In the genomic region with DNA sequence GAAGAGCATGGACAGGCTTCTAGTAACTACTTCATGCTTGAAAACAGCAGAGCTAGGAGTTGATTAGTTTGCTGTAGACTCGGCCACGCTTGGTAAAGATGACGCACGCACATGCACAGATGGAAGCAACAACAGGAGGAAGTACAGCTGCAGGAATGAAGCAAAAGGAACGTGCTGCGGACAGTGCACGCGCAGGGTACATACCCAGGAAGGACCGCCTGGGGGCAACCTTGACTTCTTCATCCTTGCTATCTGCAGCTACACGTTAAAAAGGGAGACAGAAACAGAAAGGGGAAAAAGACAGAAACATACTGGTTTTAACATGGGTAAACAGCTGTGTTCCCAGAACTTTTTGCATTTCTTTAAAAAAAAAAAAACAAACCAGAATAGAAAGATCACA, we compare ENCODE assay signal across 1 cellular context.
TF ChIP-seq lines count a peak whose summit lies in the region.

No MANE protein-coding gene starts in this region.

TF ChIP-seq in HepG2, 621 proteins besides CTCF, POLR2A, EP300 and RAD21 (continued from another document and continues in another):
- TF ChIP-seq, protein P1, sequence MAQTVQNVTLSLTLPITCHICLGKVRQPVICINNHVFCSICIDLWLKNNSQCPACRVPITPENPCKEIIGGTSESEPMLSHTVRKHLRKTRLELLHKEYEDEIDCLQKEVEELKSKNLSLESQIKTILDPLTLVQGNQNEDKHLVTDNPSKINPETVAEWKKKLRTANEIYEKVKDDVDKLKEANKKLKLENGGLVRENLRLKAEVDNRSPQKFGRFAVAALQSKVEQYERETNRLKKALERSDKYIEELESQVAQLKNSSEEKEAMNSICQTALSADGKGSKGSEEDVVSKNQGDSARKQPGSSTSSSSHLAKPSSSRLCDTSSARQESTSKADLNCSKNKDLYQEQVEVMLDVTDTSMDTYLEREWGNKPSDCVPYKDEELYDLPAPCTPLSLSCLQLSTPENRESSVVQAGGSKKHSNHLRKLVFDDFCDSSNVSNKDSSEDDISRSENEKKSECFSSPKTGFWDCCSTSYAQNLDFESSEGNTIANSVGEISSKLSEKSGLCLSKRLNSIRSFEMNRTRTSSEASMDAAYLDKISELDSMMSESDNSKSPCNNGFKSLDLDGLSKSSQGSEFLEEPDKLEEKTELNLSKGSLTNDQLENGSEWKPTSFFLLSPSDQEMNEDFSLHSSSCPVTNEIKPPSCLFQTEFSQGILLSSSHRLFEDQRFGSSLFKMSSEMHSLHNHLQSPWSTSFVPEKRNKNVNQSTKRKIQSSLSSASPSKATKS (CRISPR knock-in tag; IDR thresholded peaks at IDR 0.05): no peak
- TF ChIP-seq PPARG (CRISPR knock-in tag; conservative IDR thresholded peaks at IDR 0.05): no peak; the same call in 1 of the 2 replicates
- no peak for TF ChIP-seq ZNF7 (CRISPR knock-in tag; IDR thresholded peaks at IDR 0.05)
- no peak for TF ChIP-seq ZFP62 (CRISPR knock-in tag; IDR thresholded peaks at IDR 0.05)
- TF ChIP-seq ZBTB7B (CRISPR knock-in tag; IDR thresholded peaks at IDR 0.05): 0 out of 2 replicates have a peak, but pooled peaks have one; percentile 26
- TF ChIP-seq FOXK1 (CRISPR knock-in tag; IDR thresholded peaks at IDR 0.05; ENCODE audit: borderline replicate concordance, low read depth): 0 out of 2 replicates have a peak, but pooled peaks have one; percentile 18
- no peak for TF ChIP-seq MIER2 (CRISPR knock-in tag; IDR thresholded peaks at IDR 0.05)
- no peak for TF ChIP-seq ZNF33A (CRISPR knock-in tag; IDR thresholded peaks at IDR 0.05; ENCODE audit: borderline replicate concordance)
- no peak for TF ChIP-seq ZNF547 (CRISPR knock-in tag; IDR thresholded peaks at IDR 0.05)
- TF ChIP-seq, protein P2, sequence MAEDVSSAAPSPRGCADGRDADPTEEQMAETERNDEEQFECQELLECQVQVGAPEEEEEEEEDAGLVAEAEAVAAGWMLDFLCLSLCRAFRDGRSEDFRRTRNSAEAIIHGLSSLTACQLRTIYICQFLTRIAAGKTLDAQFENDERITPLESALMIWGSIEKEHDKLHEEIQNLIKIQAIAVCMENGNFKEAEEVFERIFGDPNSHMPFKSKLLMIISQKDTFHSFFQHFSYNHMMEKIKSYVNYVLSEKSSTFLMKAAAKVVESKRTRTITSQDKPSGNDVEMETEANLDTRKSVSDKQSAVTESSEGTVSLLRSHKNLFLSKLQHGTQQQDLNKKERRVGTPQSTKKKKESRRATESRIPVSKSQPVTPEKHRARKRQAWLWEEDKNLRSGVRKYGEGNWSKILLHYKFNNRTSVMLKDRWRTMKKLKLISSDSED (CRISPR knock-in tag; IDR thresholded peaks at IDR 0.05): no peak
- TF ChIP-seq, protein P3, sequence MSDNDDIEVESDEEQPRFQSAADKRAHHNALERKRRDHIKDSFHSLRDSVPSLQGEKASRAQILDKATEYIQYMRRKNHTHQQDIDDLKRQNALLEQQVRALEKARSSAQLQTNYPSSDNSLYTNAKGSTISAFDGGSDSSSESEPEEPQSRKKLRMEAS (IDR thresholded peaks at IDR 0.05): peak; percentile 82
- no peak for TF ChIP-seq HOXA7 (CRISPR knock-in tag; IDR thresholded peaks at IDR 0.05)
- TF ChIP-seq, protein P4, sequence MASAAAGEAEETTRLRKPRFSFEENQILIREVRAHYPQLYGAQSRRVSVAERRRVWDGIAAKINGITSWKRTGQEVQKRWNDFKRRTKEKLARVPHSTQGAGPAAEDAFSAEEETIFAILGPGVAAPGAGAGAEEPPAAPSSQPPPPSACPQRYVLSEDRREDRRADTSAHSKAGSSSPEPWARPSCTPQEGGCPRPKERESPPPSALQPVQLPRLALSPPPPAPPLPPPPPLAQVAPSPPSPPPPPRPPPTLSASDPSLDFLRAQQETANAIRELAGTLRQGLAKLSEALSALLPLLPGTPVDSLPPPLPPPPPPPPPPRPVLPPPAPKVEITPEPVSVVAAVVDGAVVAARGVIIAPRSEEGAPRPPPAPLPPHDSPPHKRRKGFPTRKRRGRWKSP (CRISPR knock-in tag; IDR thresholded peaks at IDR 0.05): no peak
- TF ChIP-seq ZNF713 (CRISPR knock-in tag; IDR thresholded peaks at IDR 0.05): no peak
- TF ChIP-seq, protein P5, sequence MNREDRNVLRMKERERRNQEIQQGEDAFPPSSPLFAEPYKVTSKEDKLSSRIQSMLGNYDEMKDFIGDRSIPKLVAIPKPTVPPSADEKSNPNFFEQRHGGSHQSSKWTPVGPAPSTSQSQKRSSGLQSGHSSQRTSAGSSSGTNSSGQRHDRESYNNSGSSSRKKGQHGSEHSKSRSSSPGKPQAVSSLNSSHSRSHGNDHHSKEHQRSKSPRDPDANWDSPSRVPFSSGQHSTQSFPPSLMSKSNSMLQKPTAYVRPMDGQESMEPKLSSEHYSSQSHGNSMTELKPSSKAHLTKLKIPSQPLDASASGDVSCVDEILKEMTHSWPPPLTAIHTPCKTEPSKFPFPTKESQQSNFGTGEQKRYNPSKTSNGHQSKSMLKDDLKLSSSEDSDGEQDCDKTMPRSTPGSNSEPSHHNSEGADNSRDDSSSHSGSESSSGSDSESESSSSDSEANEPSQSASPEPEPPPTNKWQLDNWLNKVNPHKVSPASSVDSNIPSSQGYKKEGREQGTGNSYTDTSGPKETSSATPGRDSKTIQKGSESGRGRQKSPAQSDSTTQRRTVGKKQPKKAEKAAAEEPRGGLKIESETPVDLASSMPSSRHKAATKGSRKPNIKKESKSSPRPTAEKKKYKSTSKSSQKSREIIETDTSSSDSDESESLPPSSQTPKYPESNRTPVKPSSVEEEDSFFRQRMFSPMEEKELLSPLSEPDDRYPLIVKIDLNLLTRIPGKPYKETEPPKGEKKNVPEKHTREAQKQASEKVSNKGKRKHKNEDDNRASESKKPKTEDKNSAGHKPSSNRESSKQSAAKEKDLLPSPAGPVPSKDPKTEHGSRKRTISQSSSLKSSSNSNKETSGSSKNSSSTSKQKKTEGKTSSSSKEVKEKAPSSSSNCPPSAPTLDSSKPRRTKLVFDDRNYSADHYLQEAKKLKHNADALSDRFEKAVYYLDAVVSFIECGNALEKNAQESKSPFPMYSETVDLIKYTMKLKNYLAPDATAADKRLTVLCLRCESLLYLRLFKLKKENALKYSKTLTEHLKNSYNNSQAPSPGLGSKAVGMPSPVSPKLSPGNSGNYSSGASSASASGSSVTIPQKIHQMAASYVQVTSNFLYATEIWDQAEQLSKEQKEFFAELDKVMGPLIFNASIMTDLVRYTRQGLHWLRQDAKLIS (CRISPR knock-in tag; IDR thresholded peaks at IDR 0.05): 0 out of 2 replicates have a peak, but pooled peaks have one; percentile 14
- no peak for TF ChIP-seq MTA3 (CRISPR knock-in tag; IDR thresholded peaks at IDR 0.05)
- no peak for TF ChIP-seq ZEB1 (IDR thresholded peaks at IDR 0.05; ENCODE audit: insufficient replicate concordance, low read depth)
- TF ChIP-seq, protein P6, sequence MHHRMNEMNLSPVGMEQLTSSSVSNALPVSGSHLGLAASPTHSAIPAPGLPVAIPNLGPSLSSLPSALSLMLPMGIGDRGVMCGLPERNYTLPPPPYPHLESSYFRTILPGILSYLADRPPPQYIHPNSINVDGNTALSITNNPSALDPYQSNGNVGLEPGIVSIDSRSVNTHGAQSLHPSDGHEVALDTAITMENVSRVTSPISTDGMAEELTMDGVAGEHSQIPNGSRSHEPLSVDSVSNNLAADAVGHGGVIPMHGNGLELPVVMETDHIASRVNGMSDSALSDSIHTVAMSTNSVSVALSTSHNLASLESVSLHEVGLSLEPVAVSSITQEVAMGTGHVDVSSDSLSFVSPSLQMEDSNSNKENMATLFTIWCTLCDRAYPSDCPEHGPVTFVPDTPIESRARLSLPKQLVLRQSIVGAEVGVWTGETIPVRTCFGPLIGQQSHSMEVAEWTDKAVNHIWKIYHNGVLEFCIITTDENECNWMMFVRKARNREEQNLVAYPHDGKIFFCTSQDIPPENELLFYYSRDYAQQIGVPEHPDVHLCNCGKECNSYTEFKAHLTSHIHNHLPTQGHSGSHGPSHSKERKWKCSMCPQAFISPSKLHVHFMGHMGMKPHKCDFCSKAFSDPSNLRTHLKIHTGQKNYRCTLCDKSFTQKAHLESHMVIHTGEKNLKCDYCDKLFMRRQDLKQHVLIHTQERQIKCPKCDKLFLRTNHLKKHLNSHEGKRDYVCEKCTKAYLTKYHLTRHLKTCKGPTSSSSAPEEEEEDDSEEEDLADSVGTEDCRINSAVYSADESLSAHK (CRISPR knock-in tag; IDR thresholded peaks at IDR 0.05; ENCODE audit: borderline replicate concordance): no peak
- TF ChIP-seq, protein P7, sequence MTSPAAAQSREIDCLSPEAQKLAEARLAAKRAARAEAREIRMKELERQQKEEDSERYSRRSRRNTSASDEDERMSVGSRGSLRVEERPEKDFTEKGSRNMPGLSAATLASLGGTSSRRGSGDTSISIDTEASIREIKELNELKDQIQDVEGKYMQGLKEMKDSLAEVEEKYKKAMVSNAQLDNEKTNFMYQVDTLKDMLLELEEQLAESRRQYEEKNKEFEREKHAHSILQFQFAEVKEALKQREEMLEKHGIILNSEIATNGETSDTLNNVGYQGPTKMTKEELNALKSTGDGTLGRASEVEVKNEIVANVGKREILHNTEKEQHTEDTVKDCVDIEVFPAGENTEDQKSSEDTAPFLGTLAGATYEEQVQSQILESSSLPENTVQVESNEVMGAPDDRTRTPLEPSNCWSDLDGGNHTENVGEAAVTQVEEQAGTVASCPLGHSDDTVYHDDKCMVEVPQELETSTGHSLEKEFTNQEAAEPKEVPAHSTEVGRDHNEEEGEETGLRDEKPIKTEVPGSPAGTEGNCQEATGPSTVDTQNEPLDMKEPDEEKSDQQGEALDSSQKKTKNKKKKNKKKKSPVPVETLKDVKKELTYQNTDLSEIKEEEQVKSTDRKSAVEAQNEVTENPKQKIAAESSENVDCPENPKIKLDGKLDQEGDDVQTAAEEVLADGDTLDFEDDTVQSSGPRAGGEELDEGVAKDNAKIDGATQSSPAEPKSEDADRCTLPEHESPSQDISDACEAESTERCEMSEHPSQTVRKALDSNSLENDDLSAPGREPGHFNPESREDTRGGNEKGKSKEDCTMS (CRISPR knock-in tag; conservative IDR thresholded peaks at IDR 0.05): no peak
- 0 out of 2 replicates have a peak, but pooled peaks have one; percentile 25 for TF ChIP-seq GABPB1 (CRISPR knock-in tag; IDR thresholded peaks at IDR 0.05)
- TF ChIP-seq ZBTB3 (CRISPR knock-in tag; IDR thresholded peaks at IDR 0.05; ENCODE audit: borderline replicate concordance, low read depth): no peak
- TF ChIP-seq NR2F1 (CRISPR knock-in tag; IDR thresholded peaks at IDR 0.05): no peak
- TF ChIP-seq, protein P8, sequence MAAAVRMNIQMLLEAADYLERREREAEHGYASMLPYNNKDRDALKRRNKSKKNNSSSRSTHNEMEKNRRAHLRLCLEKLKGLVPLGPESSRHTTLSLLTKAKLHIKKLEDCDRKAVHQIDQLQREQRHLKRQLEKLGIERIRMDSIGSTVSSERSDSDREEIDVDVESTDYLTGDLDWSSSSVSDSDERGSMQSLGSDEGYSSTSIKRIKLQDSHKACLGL (CRISPR knock-in tag; IDR thresholded peaks at IDR 0.05): no peak
- TF ChIP-seq, protein P9, sequence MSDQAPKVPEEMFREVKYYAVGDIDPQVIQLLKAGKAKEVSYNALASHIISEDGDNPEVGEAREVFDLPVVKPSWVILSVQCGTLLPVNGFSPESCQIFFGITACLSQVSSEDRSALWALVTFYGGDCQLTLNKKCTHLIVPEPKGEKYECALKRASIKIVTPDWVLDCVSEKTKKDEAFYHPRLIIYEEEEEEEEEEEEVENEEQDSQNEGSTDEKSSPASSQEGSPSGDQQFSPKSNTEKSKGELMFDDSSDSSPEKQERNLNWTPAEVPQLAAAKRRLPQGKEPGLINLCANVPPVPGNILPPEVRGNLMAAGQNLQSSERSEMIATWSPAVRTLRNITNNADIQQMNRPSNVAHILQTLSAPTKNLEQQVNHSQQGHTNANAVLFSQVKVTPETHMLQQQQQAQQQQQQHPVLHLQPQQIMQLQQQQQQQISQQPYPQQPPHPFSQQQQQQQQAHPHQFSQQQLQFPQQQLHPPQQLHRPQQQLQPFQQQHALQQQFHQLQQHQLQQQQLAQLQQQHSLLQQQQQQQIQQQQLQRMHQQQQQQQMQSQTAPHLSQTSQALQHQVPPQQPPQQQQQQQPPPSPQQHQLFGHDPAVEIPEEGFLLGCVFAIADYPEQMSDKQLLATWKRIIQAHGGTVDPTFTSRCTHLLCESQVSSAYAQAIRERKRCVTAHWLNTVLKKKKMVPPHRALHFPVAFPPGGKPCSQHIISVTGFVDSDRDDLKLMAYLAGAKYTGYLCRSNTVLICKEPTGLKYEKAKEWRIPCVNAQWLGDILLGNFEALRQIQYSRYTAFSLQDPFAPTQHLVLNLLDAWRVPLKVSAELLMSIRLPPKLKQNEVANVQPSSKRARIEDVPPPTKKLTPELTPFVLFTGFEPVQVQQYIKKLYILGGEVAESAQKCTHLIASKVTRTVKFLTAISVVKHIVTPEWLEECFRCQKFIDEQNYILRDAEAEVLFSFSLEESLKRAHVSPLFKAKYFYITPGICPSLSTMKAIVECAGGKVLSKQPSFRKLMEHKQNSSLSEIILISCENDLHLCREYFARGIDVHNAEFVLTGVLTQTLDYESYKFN (CRISPR knock-in tag; conservative IDR thresholded peaks at IDR 0.05): no peak
- TF ChIP-seq ZNF253 (CRISPR knock-in tag; IDR thresholded peaks at IDR 0.05; ENCODE audit: borderline replicate concordance): no peak
- TF ChIP-seq, protein P10, sequence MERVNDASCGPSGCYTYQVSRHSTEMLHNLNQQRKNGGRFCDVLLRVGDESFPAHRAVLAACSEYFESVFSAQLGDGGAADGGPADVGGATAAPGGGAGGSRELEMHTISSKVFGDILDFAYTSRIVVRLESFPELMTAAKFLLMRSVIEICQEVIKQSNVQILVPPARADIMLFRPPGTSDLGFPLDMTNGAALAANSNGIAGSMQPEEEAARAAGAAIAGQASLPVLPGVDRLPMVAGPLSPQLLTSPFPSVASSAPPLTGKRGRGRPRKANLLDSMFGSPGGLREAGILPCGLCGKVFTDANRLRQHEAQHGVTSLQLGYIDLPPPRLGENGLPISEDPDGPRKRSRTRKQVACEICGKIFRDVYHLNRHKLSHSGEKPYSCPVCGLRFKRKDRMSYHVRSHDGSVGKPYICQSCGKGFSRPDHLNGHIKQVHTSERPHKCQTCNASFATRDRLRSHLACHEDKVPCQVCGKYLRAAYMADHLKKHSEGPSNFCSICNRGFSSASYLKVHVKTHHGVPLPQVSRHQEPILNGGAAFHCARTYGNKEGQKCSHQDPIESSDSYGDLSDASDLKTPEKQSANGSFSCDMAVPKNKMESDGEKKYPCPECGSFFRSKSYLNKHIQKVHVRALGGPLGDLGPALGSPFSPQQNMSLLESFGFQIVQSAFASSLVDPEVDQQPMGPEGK (CRISPR knock-in tag; IDR thresholded peaks at IDR 0.05): peak; percentile 41; the same call in 1 of the 2 replicates
- TF ChIP-seq, protein P11, sequence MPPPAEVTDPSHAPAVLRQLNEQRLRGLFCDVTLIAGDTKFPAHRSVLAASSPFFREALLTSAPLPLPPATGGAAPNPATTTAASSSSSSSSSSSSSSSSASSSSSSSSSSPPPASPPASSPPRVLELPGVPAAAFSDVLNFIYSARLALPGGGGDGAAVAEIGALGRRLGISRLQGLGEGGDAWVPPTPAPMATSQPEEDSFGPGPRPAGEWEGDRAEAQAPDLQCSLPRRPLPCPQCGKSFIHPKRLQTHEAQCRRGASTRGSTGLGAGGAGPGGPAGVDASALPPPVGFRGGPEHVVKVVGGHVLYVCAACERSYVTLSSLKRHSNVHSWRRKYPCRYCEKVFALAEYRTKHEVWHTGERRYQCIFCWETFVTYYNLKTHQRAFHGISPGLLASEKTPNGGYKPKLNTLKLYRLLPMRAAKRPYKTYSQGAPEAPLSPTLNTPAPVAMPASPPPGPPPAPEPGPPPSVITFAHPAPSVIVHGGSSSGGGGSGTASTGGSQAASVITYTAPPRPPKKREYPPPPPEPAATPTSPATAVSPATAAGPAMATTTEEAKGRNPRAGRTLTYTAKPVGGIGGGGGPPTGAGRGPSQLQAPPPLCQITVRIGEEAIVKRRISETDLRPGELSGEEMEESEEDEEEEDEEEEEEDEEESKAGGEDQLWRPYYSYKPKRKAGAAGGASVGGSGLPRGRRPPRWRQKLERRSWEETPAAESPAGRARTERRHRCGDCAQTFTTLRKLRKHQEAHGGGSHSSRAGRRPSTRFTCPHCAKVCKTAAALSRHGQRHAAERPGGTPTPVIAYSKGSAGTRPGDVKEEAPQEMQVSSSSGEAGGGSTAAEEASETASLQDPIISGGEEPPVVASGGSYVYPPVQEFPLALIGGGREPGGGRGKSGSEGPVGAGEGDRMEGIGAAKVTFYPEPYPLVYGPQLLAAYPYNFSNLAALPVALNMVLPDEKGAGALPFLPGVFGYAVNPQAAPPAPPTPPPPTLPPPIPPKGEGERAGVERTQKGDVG (CRISPR knock-in tag; IDR thresholded peaks at IDR 0.05; ENCODE audit: borderline replicate concordance): no peak
